ENCODE assay signal across 15 cellular contexts in the genomic region with DNA sequence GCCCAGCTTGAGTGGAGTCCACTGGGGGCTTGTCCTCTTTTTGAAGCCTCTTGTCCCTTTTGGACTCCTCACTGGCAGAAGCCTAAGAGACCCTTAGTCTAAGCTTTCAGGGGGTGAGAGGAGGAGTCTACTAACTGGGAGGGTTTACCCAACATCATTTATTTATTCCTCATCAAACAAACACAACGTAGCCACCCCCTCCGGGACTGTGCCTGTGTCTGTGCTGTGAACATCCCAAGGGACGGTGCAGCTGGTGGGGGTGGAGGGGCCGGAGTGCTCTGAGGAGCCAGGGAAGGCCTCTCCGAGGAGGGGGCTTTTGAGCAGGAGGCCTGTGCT. TPM values are rescaled to one million over a fixed set of nuclear protein-coding genes. Genes with fewer than 3 reads are reported as not detected.
DNase-seq lines count a peak whose midpoint lies in the region; ATAC-seq and TF ChIP-seq lines count a peak whose summit lies in the region.
"Had no signal": no experiment of that assay in that cellular context is flagged by ENCODE, and none has a peak within 500 bp of the region (broad histone marks: within the 10 kb centered on the region; RNA-seq: fewer than 3 reads in every experiment).

No MANE protein-coding gene starts in this region.

- TF ChIP-seq CTCF in PC-9 (conservative IDR thresholded peaks at IDR 0.05) (no peak), epithelial cell of esophagus (IDR thresholded peaks at IDR 0.05; ENCODE audit: insufficient read depth, low read depth, low read length, missing control alignments) (no peak), osteocyte (IDR thresholded peaks at IDR 0.05) (no peak), endothelial cell (IDR thresholded peaks at IDR 0.05; ENCODE audit: unreplicated experiment) (no peak), BE2C (IDR thresholded peaks at IDR 0.05; ENCODE audit: low read depth, low read length) (no peak)

- peak overlapping the region; percentile 84 for H3K27ac Mint-ChIP-seq in osteocyte (ENCODE audit: unreplicated experiment)
- H3K27ac Mint-ChIP-seq in endothelial cell (ENCODE audit: unreplicated experiment) = no peak overlapping the region
- H3K27ac Mint-ChIP-seq: mesothelial cell of epicardium had no signal

- no peaks in the 10 kb centered on the region for H3K79me2 ChIP-seq in PC-9 (ENCODE audit: low read depth)

- ATAC-seq in HG03460 (IDR thresholded peaks at IDR 0.05; ENCODE audit: unreplicated experiment) (no peak), HG03442 (IDR thresholded peaks at IDR 0.05; ENCODE audit: unreplicated experiment) (no peak)

- no peaks in the 10 kb centered on the region for H3K9me2 ChIP-seq in PC-9 (ENCODE audit: insufficient read depth)

- peaks cover 71 to 79% (median 76%) of the 10 kb centered on the region in 10 experiments for H3K4me1 ChIP-seq in BLaER1 treated with 17β-estradiol and CSF1 and Interleukin-3, amounts not matched to agents 10 nM and 100 nM
- H3K4me1 ChIP-seq in PC-9 (replicated peaks; ENCODE audit: insufficient read depth) = peaks cover 89% of the 10 kb centered on the region
- no peaks in the 10 kb centered on the region for H3K4me1 ChIP-seq in BE2C
- H3K4me1 ChIP-seq: uterus had no signal

- 0 out of 22 replicates have a peak, but pooled peaks cover 0 to 3% (median 0%) of the 10 kb centered on the region in 11 experiments for H3K9me3 ChIP-seq in BLaER1 treated with 17β-estradiol and CSF1 and Interleukin-3, amounts not matched to agents 10 nM and 100 nM (replicated peaks in 1 of 11)
- H3K9me3 ChIP-seq in PC-9 (ENCODE audit: insufficient read depth, low read depth) = no peaks in the 10 kb centered on the region
- no peaks in the 10 kb centered on the region for H3K9me3 ChIP-seq in BE2C
- H3K9me3 ChIP-seq: pancreas, uterus had no signal

- DNase-seq in PC-9 (no peak), epithelial cell of esophagus (ENCODE audit: low read depth) (peak; percentile 61), osteocyte (ENCODE audit: extremely low spot score, unreplicated experiment) (no peak), endothelial cell (ENCODE audit: low spot score) (no peak), BE2C (no peak)
- DNase-seq: NCI-H1694, NCI-H510A treated with DMSO at 0.1 percent for 48 hours, uterus had no signal

- H3K9me3 Mint-ChIP-seq in osteocyte (ENCODE audit: unreplicated experiment) (no peaks in the 10 kb centered on the region), endothelial cell (ENCODE audit: unreplicated experiment) (no peaks in the 10 kb centered on the region)
- H3K9me3 Mint-ChIP-seq: brain, mesothelial cell of epicardium had no signal

- peaks cover 73% of the 10 kb centered on the region for H3F3A ChIP-seq in PC-9 (ENCODE audit: insufficient read depth, low read depth)

- H3K4me2 ChIP-seq in BLaER1 treated with 17β-estradiol and CSF1 and Interleukin-3, amounts not matched to agents 10 nM and 100 nM = peak overlapping the region; percentile 88 to 96 (median 93)
- peak overlapping the region; percentile 83 for H3K4me2 ChIP-seq in PC-9

- H3K36me3 ChIP-seq in BLaER1 treated with 17β-estradiol and CSF1 and Interleukin-3, amounts not matched to agents 10 nM and 100 nM = no peaks in the 10 kb centered on the region
- H3K36me3 ChIP-seq in PC-9 (ENCODE audit: low read depth) (no peaks in the 10 kb centered on the region), BE2C (no peaks in the 10 kb centered on the region)
- H3K36me3 ChIP-seq: pancreas, uterus had no signal

- H3K36me3 Mint-ChIP-seq in osteocyte (ENCODE audit: unreplicated experiment) = no peaks in the 10 kb centered on the region
- H3K36me3 Mint-ChIP-seq in endothelial cell (ENCODE audit: low read depth, unreplicated experiment) = no peaks in the 10 kb centered on the region
- H3K36me3 Mint-ChIP-seq: brain, mesothelial cell of epicardium had no signal

- POLR2A ChIA-PET in PC-9 (lab: Charles Lee; ENCODE audit: unreplicated experiment) = no interaction called here

- no peaks in the 10 kb centered on the region for H4K20me1 ChIP-seq in BLaER1 treated with 17β-estradiol and CSF1 and Interleukin-3, amounts not matched to agents 10 nM and 100 nM
- H4K20me1 ChIP-seq in PC-9 (ENCODE audit: insufficient read depth) = no peaks in the 10 kb centered on the region

- no peak overlapping the region for H2AFZ ChIP-seq in PC-9

- no peaks in the 10 kb centered on the region for H3K27me3 ChIP-seq in BLaER1 treated with 17β-estradiol and CSF1 and Interleukin-3, amounts not matched to agents 10 nM and 100 nM
- H3K27me3 ChIP-seq in PC-9 (ENCODE audit: insufficient read depth, low read depth) (no peaks in the 10 kb centered on the region), BE2C (no peaks in the 10 kb centered on the region)
- H3K27me3 ChIP-seq: pancreas, uterus had no signal

- CTCF ChIA-PET in PC-9 (lab: Charles Lee) = interaction anchor here (0.6 kb wide), 1 partner anchor 171 kb away, joined by 3 read pairs; no protein-coding TSS in a partner anchor

- peak overlapping the region in 9 of 11 experiments; percentile 41 to 73 (median 63); a peak in 13 of 22 replicates for H3K9ac ChIP-seq in BLaER1 treated with 17β-estradiol and CSF1 and Interleukin-3, amounts not matched to agents 10 nM and 100 nM

- intact Hi-C loops in PC-9 (cut with micrococcal nuclease; ENCODE audit: unreplicated experiment) = no loop called here

- H3K4me3 ChIP-seq in BLaER1 treated with 17β-estradiol and CSF1 and Interleukin-3, amounts not matched to agents 10 nM and 100 nM = peak overlapping the region in 6 of 10 experiments; percentile 0 to 54 (median 18); a peak in 5 of 20 replicates
- H3K4me3 ChIP-seq in PC-9 (peak overlapping the region; percentile 35; the same call in 1 of the 2 replicates), epithelial cell of esophagus (ENCODE audit: low read length) (no peak overlapping the region), BE2C (ENCODE audit: low read depth, low read length) (no peak overlapping the region)
- H3K4me3 ChIP-seq: GM12878, pancreas, uterus had no signal

- BruUV-seq in PC-9 (replicated peaks; lab: Mats Ljungman, UMichigan) = no TSS peak

- peaks cover 2% of the 10 kb centered on the region for H3K27me3 Mint-ChIP-seq in osteocyte (ENCODE audit: unreplicated experiment)
- H3K27me3 Mint-ChIP-seq in endothelial cell (ENCODE audit: unreplicated experiment) = peaks cover 3% of the 10 kb centered on the region

- H3K27ac ChIP-seq in BLaER1 treated with 17β-estradiol and CSF1 and Interleukin-3, amounts not matched to agents 10 nM and 100 nM = peak overlapping the region in 10 of 11 experiments; percentile 3 to 82 (median 69); a peak in 13 of 22 replicates
- H3K27ac ChIP-seq in PC-9 = peak overlapping the region; percentile 95
- H3K27ac ChIP-seq: pancreas had no signal

- peaks cover 32% of the 10 kb centered on the region for H3K4me1 Mint-ChIP-seq in osteocyte (ENCODE audit: unreplicated experiment)
- peaks cover 6% of the 10 kb centered on the region for H3K4me1 Mint-ChIP-seq in endothelial cell (ENCODE audit: unreplicated experiment)

- no peak overlapping the region for H3K4me3 Mint-ChIP-seq in osteocyte (ENCODE audit: unreplicated experiment)
- H3K4me3 Mint-ChIP-seq in endothelial cell (ENCODE audit: unreplicated experiment) = no peak overlapping the region
- H3K4me3 Mint-ChIP-seq: mesothelial cell of epicardium had no signal

RNA-seq across cellular contexts. Expression of gene TAF1B, which starts 42.7 kb away (rescaled TPM):
- 23.8 and 24.8 TPM in 2 replicates for total RNA-seq in PC-9 (2021)
- total RNA-seq in osteocyte = 23.0 and 25.9 TPM in 2 replicates
- 19.5 TPM for total RNA-seq in endothelial cell (ENCODE audit: unreplicated experiment)
- polyA plus RNA-seq in BE2C (2012; ENCODE audit: insufficient read depth, insufficient read length, low read depth) = 8.5 TPM

Comparison
In these comparisons a context has a peak if more than half of its experiments do, and no peak if none do; other contexts are left out.
1. H3K4me3 ChIP-seq: peak in BLaER1 treated with 17β-estradiol and CSF1 and Interleukin-3, amounts not matched to agents 10 nM and 100 nM (6 of 10) and PC-9 (single experiment); none in epithelial cell of esophagus (single experiment) and BE2C (single experiment).